Comparison of ENCODE assay signal across 15 cellular contexts in the genomic region with DNA sequence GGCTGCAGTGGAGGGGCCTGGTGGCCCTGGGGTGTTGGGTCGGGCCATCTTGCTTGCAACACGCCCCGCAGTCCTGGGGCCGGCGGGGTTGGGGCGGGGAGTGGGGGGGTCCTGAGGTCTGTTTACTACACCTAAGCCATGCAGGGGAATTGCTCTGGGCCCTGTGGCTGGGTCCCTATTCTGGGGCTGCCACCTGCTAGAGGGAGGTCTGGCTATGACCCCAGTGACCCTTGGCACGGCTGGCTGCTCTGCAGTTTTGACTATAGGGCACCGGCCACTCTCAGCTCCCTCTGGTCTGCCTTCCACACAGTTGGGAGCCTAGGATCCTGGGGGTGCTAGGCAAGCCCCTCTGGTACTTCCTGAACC.
DNase-seq lines count a peak whose midpoint lies in the region; ATAC-seq and TF ChIP-seq lines count a peak whose summit lies in the region.
"Had no signal": no experiment of that assay in that cellular context is flagged by ENCODE, and none has a peak within 500 bp of the region (broad histone marks: within the 10 kb centered on the region; RNA-seq: fewer than 3 reads in every experiment).

No MANE protein-coding gene starts in this region.

- H3K4me1 ChIP-seq in left ventricle myocardium inferior: peaks cover 53% of the 10 kb centered on the region
- H3K4me1 ChIP-seq in SJCRH30: peaks cover 8% of the 10 kb centered on the region

- H3K27me3 ChIP-seq in left ventricle myocardium inferior (ENCODE audit: low read depth) (no peaks in the 10 kb centered on the region), WERI-Rb-1 (ENCODE audit: insufficient read depth, low read depth, severe bottlenecking) (no peaks in the 10 kb centered on the region), SJCRH30 (peaks cover 23% of the 10 kb centered on the region)
- H3K27me3 ChIP-seq: BLaER1 treated with 17β-estradiol and CSF1 and Interleukin-3, amounts not matched to agents 10 nM and 100 nM had no signal

- H3K4me1 Mint-ChIP-seq in nephron progenitor cell (peaks cover 57% of the 10 kb centered on the region), type B pancreatic cell (ENCODE audit: unreplicated experiment) (peaks cover 40% of the 10 kb centered on the region)
- H3K4me1 Mint-ChIP-seq: CD4-positive, CD25-positive, alpha-beta regulatory T cell had no signal

- H3K27ac ChIP-seq in left ventricle myocardium inferior (replicated peaks) (peak overlapping the region; percentile 87), WERI-Rb-1 (peak overlapping the region; percentile 63; the same call in 1 of the 2 replicates), SJCRH30 (no peak overlapping the region)
- H3K27ac ChIP-seq: BLaER1 treated with 17β-estradiol and CSF1 and Interleukin-3, amounts not matched to agents 10 nM and 100 nM; GM23248; HL-60 had no signal

- H3K27me3 Mint-ChIP-seq in nephron progenitor cell (ENCODE audit: low read depth, poor library complexity): peaks cover 85% of the 10 kb centered on the region
- no peaks in the 10 kb centered on the region for H3K27me3 Mint-ChIP-seq in type B pancreatic cell
- H3K27me3 Mint-ChIP-seq: CD4-positive, CD25-positive, alpha-beta regulatory T cell had no signal

- intact Hi-C loops in left ventricle myocardium inferior (cut with micrococcal nuclease) (no loop called here), left cardiac atrium (cut with DNase I) (loop anchor here in 1 of 2 donors (10.0 kb wide), 1 partner anchor 90 kb away; no protein-coding TSS in a partner anchor)

- no peak overlapping the region for H3K4me3 Mint-ChIP-seq in nephron progenitor cell
- no peak overlapping the region for H3K4me3 Mint-ChIP-seq in type B pancreatic cell
- H3K4me3 Mint-ChIP-seq: CD4-positive, CD25-positive, alpha-beta regulatory T cell had no signal

- H3K9me3 Mint-ChIP-seq in nephron progenitor cell: no peaks in the 10 kb centered on the region
- no peaks in the 10 kb centered on the region for H3K9me3 Mint-ChIP-seq in type B pancreatic cell
- H3K9me3 Mint-ChIP-seq: CD4-positive, CD25-positive, alpha-beta regulatory T cell had no signal

- no peaks in the 10 kb centered on the region for H3K9me3 ChIP-seq in left ventricle myocardium inferior (replicated peaks)
- H3K9me3 ChIP-seq in WERI-Rb-1 (ENCODE audit: severe bottlenecking): no peaks in the 10 kb centered on the region
- H3K9me3 ChIP-seq in SJCRH30 (replicated peaks): no peaks in the 10 kb centered on the region
- H3K9me3 ChIP-seq: BLaER1 treated with 17β-estradiol and CSF1 and Interleukin-3, amounts not matched to agents 10 nM and 100 nM had no signal

- ATAC-seq in left cardiac atrium: no peak
- ATAC-seq: HCT116 had no signal

- H3K36me3 ChIP-seq in left ventricle myocardium inferior: no peaks in the 10 kb centered on the region
- H3K36me3 ChIP-seq in WERI-Rb-1: no peaks in the 10 kb centered on the region
- no peaks in the 10 kb centered on the region for H3K36me3 ChIP-seq in SJCRH30
- H3K36me3 ChIP-seq: BLaER1 treated with 17β-estradiol and CSF1 and Interleukin-3, amounts not matched to agents 10 nM and 100 nM had no signal

- DNase-seq in left ventricle myocardium inferior (no peak), left cardiac atrium (no peak), WERI-Rb-1 (no peak), nephron progenitor cell (peak; percentile 51), type B pancreatic cell (ENCODE audit: extremely low spot score, unreplicated experiment) (no peak), SJCRH30 (no peak), NCI-H1694 (lab: John Stamatoyannopoulos, UW) (no peak)
- DNase-seq: 8988T; ACHN; CD4-positive, CD25-positive, alpha-beta regulatory T cell; GF-D8; GM23248 had no signal

- H3K36me3 Mint-ChIP-seq in nephron progenitor cell (ENCODE audit: low read depth) (no peaks in the 10 kb centered on the region), type B pancreatic cell (no peaks in the 10 kb centered on the region)
- H3K36me3 Mint-ChIP-seq: CD4-positive, CD25-positive, alpha-beta regulatory T cell had no signal

- H3K27ac Mint-ChIP-seq in nephron progenitor cell (no peak overlapping the region), type B pancreatic cell (peak overlapping the region; percentile 67)
- H3K27ac Mint-ChIP-seq: CD4-positive, CD25-positive, alpha-beta regulatory T cell had no signal

- H3K4me3 ChIP-seq in left ventricle myocardium inferior (no peak overlapping the region), WERI-Rb-1 (ENCODE audit: low read depth, low read length) (no peak overlapping the region), SJCRH30 (no peak overlapping the region)
- H3K4me3 ChIP-seq: BLaER1 treated with 17β-estradiol and CSF1 and Interleukin-3, amounts not matched to agents 10 nM and 100 nM; GM23248 had no signal

- TF ChIP-seq CTCF in left ventricle myocardium inferior (IDR thresholded peaks at IDR 0.05; ENCODE audit: borderline replicate concordance) (no peak), WERI-Rb-1 (IDR thresholded peaks at IDR 0.05; ENCODE audit: low read depth, low read length) (no peak), nephron progenitor cell (IDR thresholded peaks at IDR 0.05) (no peak), type B pancreatic cell (conservative IDR thresholded peaks at IDR 0.05) (no peak)
